Comparison of ENCODE assay signal across 33 cellular contexts in genomic region chr1:57190898-57191297, GRCh38.
"Had no signal": no experiment of that assay in that cellular context is flagged by ENCODE, and none has a peak within 500 bp of the region (broad histone marks: within the 10 kb centered on the region; RNA-seq: fewer than 3 reads in every experiment).

No MANE protein-coding gene starts in this region.

- H3K27me3 ChIP-seq: adrenal gland, ascending aorta, body of pancreas, brain microvascular endothelial cell, breast epithelium, cardiac muscle cell had no signal

- H3K9me3 ChIP-seq: adrenal gland, ascending aorta, body of pancreas, breast epithelium had no signal

- H3K36me3 ChIP-seq: adrenal gland, ascending aorta, brain microvascular endothelial cell, breast epithelium, cardiac muscle cell had no signal

- H3K27ac ChIP-seq: adrenal gland, ascending aorta, body of pancreas, brain microvascular endothelial cell, breast epithelium, cardiac muscle cell had no signal

- DNase-seq: activated effector memory CD4-positive, alpha-beta T cell treated with anti-CD3 and anti-CD28 coated beads, Interleukin-2, amount 50 U/mL, for 16 hours; activated effector memory CD4-positive, alpha-beta T cell treated with Interleukin-2 at 50 U/mL for 16 hours; activated gamma-delta T cell; activated gamma-delta T cell treated with Interleukin-2 at 50 U/mL for 16 hours; activated naive CD4-positive, alpha-beta T cell; activated naive CD4-positive, alpha-beta T cell treated with anti-CD3 and anti-CD28 coated beads for 36 hours; activated naive CD4-positive, alpha-beta T cell treated with anti-CD3 and anti-CD28 coated beads, Interleukin-2, amount 10 ng/mL, durations not matched to agents 7 days and 5 days; activated naive CD4-positive, alpha-beta T cell treated with anti-CD3 and anti-CD28 coated beads, Interleukin-2, amount 50 U/mL, for 16 hours; activated naive CD4-positive, alpha-beta T cell treated with Interleukin-2 at 50 U/mL for 16 hours; activated naive CD8-positive, alpha-beta T cell treated with anti-CD3 and anti-CD28 coated beads for 36 hours; activated naive CD8-positive, alpha-beta T cell treated with anti-CD3 and anti-CD28 coated beads, Interleukin-2, amount 10 ng/mL, durations not matched to agents 7 days and 5 days; activated naive CD8-positive, alpha-beta T cell treated with anti-CD3 and anti-CD28 coated beads, Interleukin-2, amount 50 U/mL, for 24 hours; activated T-cell treated with anti-CD3 and anti-CD28 coated beads, Interleukin-2, amount 50 U/mL, for 1 hour; activated T-cell treated with anti-CD3 and anti-CD28 coated beads, Interleukin-2, amount 50 U/mL, for 24 hours; activated T-cell treated with anti-CD3 and anti-CD28 coated beads, Interleukin-2, amount 50 U/mL, for 4 hours; activated T-cell treated with anti-CD3 and anti-CD28 coated beads, Interleukin-2, amount 50 U/mL, for 48 hours; activated T-cell treated with anti-CD3 and anti-CD28 coated beads, Interleukin-2, amount 50 U/mL, for 72 hours; adrenal gland; amniotic stem cell; amygdala; aorta; body of pancreas; brain microvascular endothelial cell; caudate nucleus; central memory CD4-positive, alpha-beta T cell; cerebellar nuclear complex had no signal

- H3K4me3 ChIP-seq: adrenal gland, ascending aorta, body of pancreas, breast epithelium, cardiac muscle cell had no signal

- H3K4me1 ChIP-seq: adrenal gland, ascending aorta, body of pancreas, breast epithelium had no signal

- ATAC-seq: activated naive CD4-positive, alpha-beta T cell treated with anti-CD3 and anti-CD28 coated beads, Interleukin-2, amount 50 U/mL, for 72 hours; activated naive CD8-positive, alpha-beta T cell treated with anti-CD3 and anti-CD28 coated beads, Interleukin-2, amount 50 U/mL, for 24 hours; activated T-cell treated with anti-CD3 and anti-CD28 coated beads, Interleukin-2, amount 50 U/mL, for 4 hours; activated T-cell treated with anti-CD3 and anti-CD28 coated beads, Interleukin-2, amount 50 U/mL, for 72 hours; activated T-helper 17 cell treated with anti-CD3 and anti-CD28 coated beads, Interleukin-2, amount 50 U/mL, for 72 hours; body of pancreas had no signal

- FAIRE-seq: astrocyte, bronchial epithelial cell had no signal
